ENCODE assay signal across 12 cellular contexts in the genomic region with DNA sequence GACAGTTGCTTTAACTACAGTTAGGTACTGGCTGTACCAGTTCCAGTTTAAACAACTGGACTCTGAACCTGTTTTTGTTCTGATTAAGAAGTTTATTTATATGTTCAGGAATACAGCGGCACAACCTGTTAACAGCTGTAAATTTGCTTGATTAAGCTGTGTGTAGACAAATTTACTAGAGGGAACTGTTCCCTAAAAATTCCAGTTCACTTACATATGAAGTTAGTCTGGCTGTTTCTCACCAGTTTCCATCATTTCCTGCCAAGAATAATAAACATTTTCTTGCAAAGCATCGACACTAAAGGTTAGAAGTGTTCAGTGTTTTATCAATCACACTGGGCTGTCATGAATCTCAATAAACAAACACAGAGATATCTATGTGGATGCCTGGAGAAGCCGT.
A peak's percentile ranks its signal among the peaks of the same experiment; 100 is the strongest.
DNase-seq lines count a peak whose midpoint lies in the region; TF ChIP-seq lines count a peak whose summit lies in the region.
"Had no signal": no experiment of that assay in that cellular context is flagged by ENCODE, and none has a peak within 500 bp of the region (broad histone marks: within the 10 kb centered on the region; RNA-seq: fewer than 3 reads in every experiment).

No MANE protein-coding gene starts in this region.

- DNase-seq in EL, result peak; percentile 66
- DNase-seq in ascending aorta (ENCODE audit: low spot score in 2 of 2), result no peak
- DNase-seq in glomerular endothelial cell (ENCODE audit: extremely low read depth, low read depth, low spot score), result peak; percentile 7
- DNase-seq in renal cortical epithelial cell (ENCODE audit: low read depth), result peak; percentile 34
- DNase-seq in NCI-H2081 treated with DMSO at 0.1 percent for 48 hours (lab: John Stamatoyannopoulos, UW), result no peak
- no peak for DNase-seq in NCI-H510A treated with DMSO at 0.1 percent for 48 hours (lab: John Stamatoyannopoulos, UW)
- DNase-seq in stimulated activated CD4-positive, alpha-beta T cell treated with anti-CD3 and anti-CD28 coated beads, Interleukin-4, amount 100 ng/mL, for 4 hours, result no peak
- no peak for DNase-seq in hypothalamus (lab: John Stamatoyannopoulos, UW)
- DNase-seq: midbrain; NCI-H2107; PC-9; stimulated activated naive B cell treated with anti-CD40 and anti-IgM and Interleukin-4, amounts not matched to agents 10 μg/mL and 1 μg/mL and 100 μg/mL, for 72 hours had no signal

- intact Hi-C loops in ascending aorta (cut with DNase I), result no loop called here

- no peak for TF ChIP-seq CTCF in ascending aorta (IDR thresholded peaks at IDR 0.05)

- H3K27me3 ChIP-seq in ascending aorta, result no peaks in the 10 kb centered on the region

- H3K4me3 ChIP-seq in ascending aorta, result peak overlapping the region; percentile 2 to 11
- H3K4me3 ChIP-seq: PC-9 had no signal

- H3K36me3 ChIP-seq in ascending aorta, result no peaks in the 10 kb centered on the region

- H3K9me3 ChIP-seq in ascending aorta, result no peaks in the 10 kb centered on the region

- H3K4me1 ChIP-seq in ascending aorta, result peaks cover 3 to 5% of the 10 kb centered on the region in 2 donors

- H3K27ac ChIP-seq in ascending aorta, result peak overlapping the region; percentile 29 to 34
- H3K27ac ChIP-seq: PC-9 had no signal

Comparison
In these comparisons a context has a peak if more than half of its experiments do, and no peak if none do; other contexts are left out.
1. DNase-seq: peak in EL (single experiment), glomerular endothelial cell (single experiment) and renal cortical epithelial cell (single experiment); none in ascending aorta (0 of 2), NCI-H2081 treated with DMSO at 0.1 percent for 48 hours (single experiment), NCI-H510A treated with DMSO at 0.1 percent for 48 hours (single experiment), stimulated activated CD4-positive, alpha-beta T cell treated with anti-CD3 and anti-CD28 coated beads, Interleukin-4, amount 100 ng/mL, for 4 hours (0 of 2) and hypothalamus (0 of 51).